1 cellular context compared by ENCODE assay signal in the genomic region with DNA sequence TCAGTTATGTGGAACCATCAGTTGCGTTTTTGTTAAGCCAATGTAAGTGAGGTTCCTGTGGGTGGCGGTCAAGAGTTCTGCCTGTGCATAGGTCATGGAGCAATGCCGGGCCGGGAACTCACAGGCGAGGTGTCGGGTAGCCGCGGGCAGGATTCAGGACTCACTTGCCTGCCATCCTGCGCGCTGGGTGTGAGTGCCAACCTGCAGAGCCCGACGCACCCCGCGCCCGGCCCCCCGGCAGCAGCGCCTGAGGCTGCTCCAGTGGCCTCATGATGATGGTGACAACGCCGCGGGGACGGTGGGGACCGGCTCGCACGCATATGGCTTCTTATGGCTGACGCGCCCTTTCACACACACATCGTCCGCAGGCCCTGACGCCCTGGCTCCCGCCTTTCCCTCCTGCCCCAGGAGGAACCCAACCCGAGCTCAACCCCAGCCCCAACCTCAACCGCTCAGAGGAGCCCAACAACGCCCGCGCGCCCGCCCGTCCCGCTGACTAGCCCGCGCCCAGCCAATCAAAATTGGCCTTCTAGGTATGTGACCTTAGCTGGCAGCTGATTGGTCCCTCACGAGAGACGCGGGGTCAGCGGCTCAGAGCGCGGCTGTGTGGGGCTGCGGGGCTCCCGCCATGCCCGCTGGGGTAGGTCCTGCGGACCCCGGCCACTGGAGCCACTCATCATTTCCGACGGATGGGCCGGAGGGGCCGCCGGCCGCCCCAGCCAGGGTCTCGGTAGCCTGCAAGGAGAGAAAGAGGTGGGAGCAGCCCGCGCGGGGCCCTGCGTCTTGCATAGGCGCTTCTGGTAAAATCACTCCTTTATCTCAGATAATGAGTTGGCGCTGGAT.
TF ChIP-seq lines count a peak whose summit lies in the region.

A gene with protein sequence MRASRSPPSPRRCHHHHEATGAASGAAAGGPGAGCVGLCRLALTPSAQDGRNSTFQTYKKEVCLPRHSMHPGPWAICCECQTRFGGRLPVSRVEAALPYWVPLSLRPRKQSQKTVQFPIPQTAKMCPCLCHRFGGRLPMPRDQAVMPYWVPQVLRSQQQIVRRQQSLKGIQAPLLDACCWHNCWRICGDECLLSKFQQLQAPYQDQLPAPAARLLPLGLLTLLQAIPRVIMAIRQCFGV (minus strand): TSS at position 470 of the 843 bp plus-strand sequence. CDS start 150 bp downstream, at position 320.

TF ChIP-seq in K562, 482 proteins besides CTCF, POLR2A, EP300 and RAD21 (continued from another document and continues in another):
- TF ChIP-seq KDM5B (IDR thresholded peaks at IDR 0.05; ENCODE audit: insufficient replicate concordance, low read depth, low read length) (peak; percentile 72), OTX1 (CRISPR knock-in tag; IDR thresholded peaks at IDR 0.05) (no peak), KDM1A (IDR thresholded peaks at IDR 0.05) (no peak), KAT2B (IDR thresholded peaks at IDR 0.05; ENCODE audit: low read depth, low read length) (no peak), CHD1 (IDR thresholded peaks at IDR 0.05; ENCODE audit: low read length) (peak; percentile 92), MED1 (CRISPR knock-in tag; IDR thresholded peaks at IDR 0.05; ENCODE audit: borderline replicate concordance) (no peak), RBFOX2 (IDR thresholded peaks at IDR 0.05; ENCODE audit: low read depth, low read length) (peak; percentile 100), TCF7L2 (IDR thresholded peaks at IDR 0.05; ENCODE audit: low read depth, low read length) (no peak), ESRRA (IDR thresholded peaks at IDR 0.05; ENCODE audit: borderline replicate concordance, low read depth) (peak; percentile 41; the same call in 1 of the 2 replicates), ZEB2 (IDR thresholded peaks at IDR 0.05) (no peak), STAG1 (CRISPR knock-in tag; IDR thresholded peaks at IDR 0.05; ENCODE audit: borderline replicate concordance) (no peak), MCM5 (IDR thresholded peaks at IDR 0.05; ENCODE audit: low read depth) (no peak), MCM2 (IDR thresholded peaks at IDR 0.05; ENCODE audit: low read depth) (no peak), PTRF (tag; IDR thresholded peaks at IDR 0.05) (no peak), ZNF551 (CRISPR knock-in tag; IDR thresholded peaks at IDR 0.05) (no peak), PHF8 (IDR thresholded peaks at IDR 0.05; ENCODE audit: borderline replicate concordance, low read length) (peak; percentile 99), ILK (tag; IDR thresholded peaks at IDR 0.05; ENCODE audit: borderline replicate concordance, low read depth) (no peak), ARID1B (IDR thresholded peaks at IDR 0.05) (no peak), RBM39 (optimal IDR thresholded peaks at IDR 0.05; ENCODE audit: low read depth, low read length) (no peak), RCOR1 (IDR thresholded peaks at IDR 0.05; ENCODE audit: borderline replicate concordance in 1 of 2, low read depth in 2 of 2, low read length in 2 of 2) (peak in 1 of 2 experiments; percentile 62; a peak in 1 of 4 replicates), ZNF586 (CRISPR knock-in tag; conservative IDR thresholded peaks at IDR 0.05) (no peak), CREM (IDR thresholded peaks at IDR 0.05; ENCODE audit: low read depth) (peak; percentile 61), RBM17 (IDR thresholded peaks at IDR 0.05; ENCODE audit: borderline replicate concordance, low read depth, low read length) (no peak), ELF1 (tag; IDR thresholded peaks at IDR 0.05) (no peak), GATAD2B (IDR thresholded peaks at IDR 0.05; ENCODE audit: borderline replicate concordance) (no peak), NCOA6 (IDR thresholded peaks at IDR 0.05) (no peak), ZNF253 (CRISPR knock-in tag; conservative IDR thresholded peaks at IDR 0.05) (no peak), KLF1 (tag; IDR thresholded peaks at IDR 0.05) (no peak), ZFP30 (CRISPR knock-in tag; IDR thresholded peaks at IDR 0.05; ENCODE audit: borderline replicate concordance) (no peak), KAT8 (IDR thresholded peaks at IDR 0.05; ENCODE audit: low read depth) (no peak), ZNF184 (CRISPR knock-in tag; IDR thresholded peaks at IDR 0.05) (no peak), ZNF12 (CRISPR knock-in tag; IDR thresholded peaks at IDR 0.05) (no peak; the same call in 1 of the 2 replicates)
- TF ChIP-seq, protein P1, sequence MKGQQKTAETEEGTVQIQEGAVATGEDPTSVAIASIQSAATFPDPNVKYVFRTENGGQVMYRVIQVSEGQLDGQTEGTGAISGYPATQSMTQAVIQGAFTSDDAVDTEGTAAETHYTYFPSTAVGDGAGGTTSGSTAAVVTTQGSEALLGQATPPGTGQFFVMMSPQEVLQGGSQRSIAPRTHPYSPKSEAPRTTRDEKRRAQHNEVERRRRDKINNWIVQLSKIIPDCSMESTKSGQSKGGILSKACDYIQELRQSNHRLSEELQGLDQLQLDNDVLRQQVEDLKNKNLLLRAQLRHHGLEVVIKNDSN (CRISPR knock-in tag; IDR thresholded peaks at IDR 0.05): no peak; the same call in 1 of the 2 replicates
- TF ChIP-seq, protein P2, sequence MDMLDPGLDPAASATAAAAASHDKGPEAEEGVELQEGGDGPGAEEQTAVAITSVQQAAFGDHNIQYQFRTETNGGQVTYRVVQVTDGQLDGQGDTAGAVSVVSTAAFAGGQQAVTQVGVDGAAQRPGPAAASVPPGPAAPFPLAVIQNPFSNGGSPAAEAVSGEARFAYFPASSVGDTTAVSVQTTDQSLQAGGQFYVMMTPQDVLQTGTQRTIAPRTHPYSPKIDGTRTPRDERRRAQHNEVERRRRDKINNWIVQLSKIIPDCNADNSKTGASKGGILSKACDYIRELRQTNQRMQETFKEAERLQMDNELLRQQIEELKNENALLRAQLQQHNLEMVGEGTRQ (CRISPR knock-in tag; IDR thresholded peaks at IDR 0.05): no peak
- TF ChIP-seq, protein P3, sequence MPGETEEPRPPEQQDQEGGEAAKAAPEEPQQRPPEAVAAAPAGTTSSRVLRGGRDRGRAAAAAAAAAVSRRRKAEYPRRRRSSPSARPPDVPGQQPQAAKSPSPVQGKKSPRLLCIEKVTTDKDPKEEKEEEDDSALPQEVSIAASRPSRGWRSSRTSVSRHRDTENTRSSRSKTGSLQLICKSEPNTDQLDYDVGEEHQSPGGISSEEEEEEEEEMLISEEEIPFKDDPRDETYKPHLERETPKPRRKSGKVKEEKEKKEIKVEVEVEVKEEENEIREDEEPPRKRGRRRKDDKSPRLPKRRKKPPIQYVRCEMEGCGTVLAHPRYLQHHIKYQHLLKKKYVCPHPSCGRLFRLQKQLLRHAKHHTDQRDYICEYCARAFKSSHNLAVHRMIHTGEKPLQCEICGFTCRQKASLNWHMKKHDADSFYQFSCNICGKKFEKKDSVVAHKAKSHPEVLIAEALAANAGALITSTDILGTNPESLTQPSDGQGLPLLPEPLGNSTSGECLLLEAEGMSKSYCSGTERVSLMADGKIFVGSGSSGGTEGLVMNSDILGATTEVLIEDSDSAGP (CRISPR knock-in tag; IDR thresholded peaks at IDR 0.05): no peak
- TF ChIP-seq, protein P4, sequence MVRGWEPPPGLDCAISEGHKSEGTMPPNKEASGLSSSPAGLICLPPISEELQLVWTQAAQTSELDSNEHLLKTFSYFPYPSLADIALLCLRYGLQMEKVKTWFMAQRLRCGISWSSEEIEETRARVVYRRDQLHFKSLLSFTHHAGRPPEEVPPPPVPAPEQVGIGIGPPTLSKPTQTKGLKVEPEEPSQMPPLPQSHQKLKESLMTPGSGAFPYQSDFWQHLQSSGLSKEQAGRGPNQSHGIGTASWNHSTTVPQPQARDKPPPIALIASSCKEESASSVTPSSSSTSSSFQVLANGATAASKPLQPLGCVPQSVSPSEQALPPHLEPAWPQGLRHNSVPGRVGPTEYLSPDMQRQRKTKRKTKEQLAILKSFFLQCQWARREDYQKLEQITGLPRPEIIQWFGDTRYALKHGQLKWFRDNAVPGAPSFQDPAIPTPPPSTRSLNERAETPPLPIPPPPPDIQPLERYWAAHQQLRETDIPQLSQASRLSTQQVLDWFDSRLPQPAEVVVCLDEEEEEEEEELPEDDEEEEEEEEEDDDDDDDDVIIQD (CRISPR knock-in tag; IDR thresholded peaks at IDR 0.05): no peak
- TF ChIP-seq, protein P5, sequence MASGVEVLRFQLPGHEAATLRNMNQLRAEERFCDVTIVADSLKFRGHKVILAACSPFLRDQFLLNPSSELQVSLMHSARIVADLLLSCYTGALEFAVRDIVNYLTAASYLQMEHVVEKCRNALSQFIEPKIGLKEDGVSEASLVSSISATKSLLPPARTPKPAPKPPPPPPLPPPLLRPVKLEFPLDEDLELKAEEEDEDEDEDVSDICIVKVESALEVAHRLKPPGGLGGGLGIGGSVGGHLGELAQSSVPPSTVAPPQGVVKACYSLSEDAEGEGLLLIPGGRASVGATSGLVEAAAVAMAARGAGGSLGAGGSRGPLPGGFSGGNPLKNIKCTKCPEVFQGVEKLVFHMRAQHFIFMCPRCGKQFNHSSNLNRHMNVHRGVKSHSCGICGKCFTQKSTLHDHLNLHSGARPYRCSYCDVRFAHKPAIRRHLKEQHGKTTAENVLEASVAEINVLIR (CRISPR knock-in tag; IDR thresholded peaks at IDR 0.05): peak; percentile 26; the same call in 1 of the 2 replicates
- TF ChIP-seq, protein P6, sequence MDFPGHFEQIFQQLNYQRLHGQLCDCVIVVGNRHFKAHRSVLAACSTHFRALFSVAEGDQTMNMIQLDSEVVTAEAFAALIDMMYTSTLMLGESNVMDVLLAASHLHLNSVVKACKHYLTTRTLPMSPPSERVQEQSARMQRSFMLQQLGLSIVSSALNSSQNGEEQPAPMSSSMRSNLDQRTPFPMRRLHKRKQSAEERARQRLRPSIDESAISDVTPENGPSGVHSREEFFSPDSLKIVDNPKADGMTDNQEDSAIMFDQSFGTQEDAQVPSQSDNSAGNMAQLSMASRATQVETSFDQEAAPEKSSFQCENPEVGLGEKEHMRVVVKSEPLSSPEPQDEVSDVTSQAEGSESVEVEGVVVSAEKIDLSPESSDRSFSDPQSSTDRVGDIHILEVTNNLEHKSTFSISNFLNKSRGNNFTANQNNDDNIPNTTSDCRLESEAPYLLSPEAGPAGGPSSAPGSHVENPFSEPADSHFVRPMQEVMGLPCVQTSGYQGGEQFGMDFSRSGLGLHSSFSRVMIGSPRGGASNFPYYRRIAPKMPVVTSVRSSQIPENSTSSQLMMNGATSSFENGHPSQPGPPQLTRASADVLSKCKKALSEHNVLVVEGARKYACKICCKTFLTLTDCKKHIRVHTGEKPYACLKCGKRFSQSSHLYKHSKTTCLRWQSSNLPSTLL (IDR thresholded peaks at IDR 0.05): no peak
- TF ChIP-seq, protein P7, sequence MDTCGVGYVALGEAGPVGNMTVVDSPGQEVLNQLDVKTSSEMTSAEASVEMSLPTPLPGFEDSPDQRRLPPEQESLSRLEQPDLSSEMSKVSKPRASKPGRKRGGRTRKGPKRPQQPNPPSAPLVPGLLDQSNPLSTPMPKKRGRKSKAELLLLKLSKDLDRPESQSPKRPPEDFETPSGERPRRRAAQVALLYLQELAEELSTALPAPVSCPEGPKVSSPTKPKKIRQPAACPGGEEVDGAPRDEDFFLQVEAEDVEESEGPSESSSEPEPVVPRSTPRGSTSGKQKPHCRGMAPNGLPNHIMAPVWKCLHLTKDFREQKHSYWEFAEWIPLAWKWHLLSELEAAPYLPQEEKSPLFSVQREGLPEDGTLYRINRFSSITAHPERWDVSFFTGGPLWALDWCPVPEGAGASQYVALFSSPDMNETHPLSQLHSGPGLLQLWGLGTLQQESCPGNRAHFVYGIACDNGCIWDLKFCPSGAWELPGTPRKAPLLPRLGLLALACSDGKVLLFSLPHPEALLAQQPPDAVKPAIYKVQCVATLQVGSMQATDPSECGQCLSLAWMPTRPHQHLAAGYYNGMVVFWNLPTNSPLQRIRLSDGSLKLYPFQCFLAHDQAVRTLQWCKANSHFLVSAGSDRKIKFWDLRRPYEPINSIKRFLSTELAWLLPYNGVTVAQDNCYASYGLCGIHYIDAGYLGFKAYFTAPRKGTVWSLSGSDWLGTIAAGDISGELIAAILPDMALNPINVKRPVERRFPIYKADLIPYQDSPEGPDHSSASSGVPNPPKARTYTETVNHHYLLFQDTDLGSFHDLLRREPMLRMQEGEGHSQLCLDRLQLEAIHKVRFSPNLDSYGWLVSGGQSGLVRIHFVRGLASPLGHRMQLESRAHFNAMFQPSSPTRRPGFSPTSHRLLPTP (IDR thresholded peaks at IDR 0.05; ENCODE audit: borderline replicate concordance, extremely low read depth, insufficient read length): no peak
- TF ChIP-seq, protein P8, sequence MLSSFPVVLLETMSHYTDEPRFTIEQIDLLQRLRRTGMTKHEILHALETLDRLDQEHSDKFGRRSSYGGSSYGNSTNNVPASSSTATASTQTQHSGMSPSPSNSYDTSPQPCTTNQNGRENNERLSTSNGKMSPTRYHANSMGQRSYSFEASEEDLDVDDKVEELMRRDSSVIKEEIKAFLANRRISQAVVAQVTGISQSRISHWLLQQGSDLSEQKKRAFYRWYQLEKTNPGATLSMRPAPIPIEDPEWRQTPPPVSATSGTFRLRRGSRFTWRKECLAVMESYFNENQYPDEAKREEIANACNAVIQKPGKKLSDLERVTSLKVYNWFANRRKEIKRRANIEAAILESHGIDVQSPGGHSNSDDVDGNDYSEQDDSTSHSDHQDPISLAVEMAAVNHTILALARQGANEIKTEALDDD (IDR thresholded peaks at IDR 0.05): no peak
- TF ChIP-seq, protein P9, sequence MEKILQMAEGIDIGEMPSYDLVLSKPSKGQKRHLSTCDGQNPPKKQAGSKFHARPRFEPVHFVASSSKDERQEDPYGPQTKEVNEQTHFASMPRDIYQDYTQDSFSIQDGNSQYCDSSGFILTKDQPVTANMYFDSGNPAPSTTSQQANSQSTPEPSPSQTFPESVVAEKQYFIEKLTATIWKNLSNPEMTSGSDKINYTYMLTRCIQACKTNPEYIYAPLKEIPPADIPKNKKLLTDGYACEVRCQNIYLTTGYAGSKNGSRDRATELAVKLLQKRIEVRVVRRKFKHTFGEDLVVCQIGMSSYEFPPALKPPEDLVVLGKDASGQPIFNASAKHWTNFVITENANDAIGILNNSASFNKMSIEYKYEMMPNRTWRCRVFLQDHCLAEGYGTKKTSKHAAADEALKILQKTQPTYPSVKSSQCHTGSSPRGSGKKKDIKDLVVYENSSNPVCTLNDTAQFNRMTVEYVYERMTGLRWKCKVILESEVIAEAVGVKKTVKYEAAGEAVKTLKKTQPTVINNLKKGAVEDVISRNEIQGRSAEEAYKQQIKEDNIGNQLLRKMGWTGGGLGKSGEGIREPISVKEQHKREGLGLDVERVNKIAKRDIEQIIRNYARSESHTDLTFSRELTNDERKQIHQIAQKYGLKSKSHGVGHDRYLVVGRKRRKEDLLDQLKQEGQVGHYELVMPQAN (IDR thresholded peaks at IDR 0.05; ENCODE audit: borderline replicate concordance): peak; percentile 51; the same call in 1 of the 2 replicates
- TF ChIP-seq, protein P10, sequence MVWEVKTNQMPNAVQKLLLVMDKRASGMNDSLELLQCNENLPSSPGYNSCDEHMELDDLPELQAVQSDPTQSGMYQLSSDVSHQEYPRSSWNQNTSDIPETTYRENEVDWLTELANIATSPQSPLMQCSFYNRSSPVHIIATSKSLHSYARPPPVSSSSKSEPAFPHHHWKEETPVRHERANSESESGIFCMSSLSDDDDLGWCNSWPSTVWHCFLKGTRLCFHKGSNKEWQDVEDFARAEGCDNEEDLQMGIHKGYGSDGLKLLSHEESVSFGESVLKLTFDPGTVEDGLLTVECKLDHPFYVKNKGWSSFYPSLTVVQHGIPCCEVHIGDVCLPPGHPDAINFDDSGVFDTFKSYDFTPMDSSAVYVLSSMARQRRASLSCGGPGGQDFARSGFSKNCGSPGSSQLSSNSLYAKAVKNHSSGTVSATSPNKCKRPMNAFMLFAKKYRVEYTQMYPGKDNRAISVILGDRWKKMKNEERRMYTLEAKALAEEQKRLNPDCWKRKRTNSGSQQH (CRISPR knock-in tag; IDR thresholded peaks at IDR 0.05): no peak
